16 cellular contexts compared by ENCODE assay signal in genomic region chr15:32642667-32643425, GRCh38. TPM values are rescaled to one million over a fixed set of nuclear protein-coding genes. Genes with fewer than 3 reads are reported as not detected.
A peak's percentile ranks its signal among the peaks of the same experiment; 100 is the strongest.
DNase-seq lines count a peak whose midpoint lies in the region; ATAC-seq and TF ChIP-seq lines count a peak whose summit lies in the region.
"Had no signal": no experiment of that assay in that cellular context is flagged by ENCODE, and none has a peak within 500 bp of the region (broad histone marks: within the 10 kb centered on the region; RNA-seq: fewer than 3 reads in every experiment).

No MANE protein-coding gene starts in this region.

- H3K9ac ChIP-seq in HUES64 (ENCODE audit: low read depth, low read length): no peak overlapping the region
- H3K9ac ChIP-seq: GM23248 had no signal

- no peak for TF ChIP-seq CTCF in mucosa of descending colon (IDR thresholded peaks at IDR 0.05)

- no peaks in the 10 kb centered on the region for H3K9me3 Mint-ChIP-seq in activated T-helper 1 cell treated with anti-CD3 and anti-CD28 coated beads, Interleukin-12 subunit alpha, Interleukin-12 subunit beta, Interleukin-2, Interleukin-4 antibody, amounts not matched to agents 30 ng/mL and 10 ng/mL and 1 ng/mL, durations not matched to agents 14 hours and 24 hours and 36 hours
- H3K9me3 Mint-ChIP-seq: activated naive CD4-positive, alpha-beta T cell treated with anti-CD3 and anti-CD28 coated beads, Interleukin-2, amount 10 ng/mL, durations not matched to agents 7 days and 5 days had no signal

- H3K9me3 ChIP-seq in HUES64 (ENCODE audit: insufficient read depth, low read depth, low read length): no peaks in the 10 kb centered on the region
- H3K9me3 ChIP-seq in mucosa of descending colon: no peaks in the 10 kb centered on the region
- H3K9me3 ChIP-seq: heart right ventricle, pancreas, suprapubic skin had no signal

- peak overlapping the region; percentile 5 for H3K4me3 ChIP-seq in HUES64 (ENCODE audit: low read length)
- no peak overlapping the region for H3K4me3 ChIP-seq in mucosa of descending colon
- H3K4me3 ChIP-seq: GM23248, suprapubic skin had no signal

- H3K27me3 Mint-ChIP-seq in activated T-helper 1 cell treated with anti-CD3 and anti-CD28 coated beads, Interleukin-12 subunit alpha, Interleukin-12 subunit beta, Interleukin-2, Interleukin-4 antibody, amounts not matched to agents 30 ng/mL and 10 ng/mL and 1 ng/mL, durations not matched to agents 14 hours and 24 hours and 36 hours (ENCODE audit: insufficient read depth): no peaks in the 10 kb centered on the region
- H3K27me3 Mint-ChIP-seq: activated naive CD4-positive, alpha-beta T cell treated with anti-CD3 and anti-CD28 coated beads, Interleukin-2, amount 10 ng/mL, durations not matched to agents 7 days and 5 days had no signal

- WGBS in HUES64: 36% methylated on average over 5 of the region's 5 CpGs

- peaks cover 17% of the 10 kb centered on the region for H3K4me1 Mint-ChIP-seq in activated T-helper 1 cell treated with anti-CD3 and anti-CD28 coated beads, Interleukin-12 subunit alpha, Interleukin-12 subunit beta, Interleukin-2, Interleukin-4 antibody, amounts not matched to agents 30 ng/mL and 10 ng/mL and 1 ng/mL, durations not matched to agents 14 hours and 24 hours and 36 hours (ENCODE audit: low read depth)

- no peaks in the 10 kb centered on the region for H3K27me3 ChIP-seq in HUES64 (ENCODE audit: insufficient read depth, low read length)
- H3K27me3 ChIP-seq: pancreas had no signal

- H3K4me1 ChIP-seq in HUES64 (ENCODE audit: insufficient read depth, low read length): peaks cover 18% of the 10 kb centered on the region
- H3K4me1 ChIP-seq in mucosa of descending colon (ENCODE audit: low read depth): no peaks in the 10 kb centered on the region
- H3K4me1 ChIP-seq: suprapubic skin had no signal

- H3K27ac ChIP-seq in HUES64 (ENCODE audit: low read depth, low read length): no peak overlapping the region; the same call in 1 of the 2 replicates
- H3K27ac ChIP-seq: GM23248, heart right ventricle, pancreas, suprapubic skin had no signal

- peak overlapping the region; percentile 29 for H3K27ac Mint-ChIP-seq in activated T-helper 1 cell treated with anti-CD3 and anti-CD28 coated beads, Interleukin-12 subunit alpha, Interleukin-12 subunit beta, Interleukin-2, Interleukin-4 antibody, amounts not matched to agents 30 ng/mL and 10 ng/mL and 1 ng/mL, durations not matched to agents 14 hours and 24 hours and 36 hours
- H3K27ac Mint-ChIP-seq: activated naive CD4-positive, alpha-beta T cell treated with anti-CD3 and anti-CD28 coated beads, Interleukin-2, amount 10 ng/mL, durations not matched to agents 7 days and 5 days had no signal

- peak; percentile 55 for ATAC-seq in mucosa of descending colon
- ATAC-seq in HG02588 (IDR thresholded peaks at IDR 0.05; ENCODE audit: unreplicated experiment): no peak
- ATAC-seq: heart right ventricle had no signal

- intact Hi-C loops in activated T-helper 1 cell treated with anti-CD3 and anti-CD28 coated beads, Interleukin-12 subunit alpha, Interleukin-12 subunit beta, Interleukin-2, Interleukin-4 antibody, amounts not matched to agents 30 ng/mL and 10 ng/mL and 1 ng/mL, durations not matched to agents 14 hours and 24 hours and 36 hours (cut with micrococcal nuclease): no loop called here
- intact Hi-C loops in mucosa of descending colon (cut with DNase I, micrococcal nuclease): no loop called here

- peaks cover 26% of the 10 kb centered on the region for H3K36me3 Mint-ChIP-seq in activated T-helper 1 cell treated with anti-CD3 and anti-CD28 coated beads, Interleukin-12 subunit alpha, Interleukin-12 subunit beta, Interleukin-2, Interleukin-4 antibody, amounts not matched to agents 30 ng/mL and 10 ng/mL and 1 ng/mL, durations not matched to agents 14 hours and 24 hours and 36 hours (ENCODE audit: low read depth)

- peak; percentile 35 for DNase-seq in EH (ENCODE audit: low read depth)
- DNase-seq in activated T-helper 1 cell treated with anti-CD3 and anti-CD28 coated beads, Interleukin-12 subunit alpha, Interleukin-12 subunit beta, Interleukin-2, Interleukin-4 antibody, amounts not matched to agents 30 ng/mL and 10 ng/mL and 1 ng/mL, durations not matched to agents 14 hours and 24 hours and 36 hours (ENCODE audit: low spot score): no peak
- no peak for DNase-seq in mucosa of descending colon
- no peak for DNase-seq in HK-2 (ENCODE audit: unreplicated experiment)
- DNase-seq in activated CD8-positive, alpha-beta memory T cell treated with anti-CD3 and anti-CD28 coated beads for 24 hours: no peak
- DNase-seq: activated naive CD4-positive, alpha-beta T cell treated with anti-CD3 and anti-CD28 coated beads, Interleukin-2, amount 10 ng/mL, durations not matched to agents 7 days and 5 days; dermis blood vessel endothelial cell; GM23248; heart right ventricle; NCI-H2029 treated with DMSO at 0.1 percent for 48 hours; pancreas; stimulated activated CD4-positive, alpha-beta T cell treated with anti-CD3 and anti-CD28 coated beads, Interleukin-4, amount 100 ng/mL, for 24 hours; stimulated activated CD8-positive, alpha-beta memory T cell treated with anti-CD3 and anti-CD28 coated beads, Interleukin-4, amount 100 ng/mL, for 48 hours had no signal

- H3K36me3 ChIP-seq in HUES64 (ENCODE audit: insufficient read depth, low read length) (peaks cover 27% of the 10 kb centered on the region), mucosa of descending colon (ENCODE audit: low read depth) (no peaks in the 10 kb centered on the region)
- H3K36me3 ChIP-seq: pancreas, suprapubic skin had no signal

- no peak overlapping the region for H3K4me3 Mint-ChIP-seq in activated T-helper 1 cell treated with anti-CD3 and anti-CD28 coated beads, Interleukin-12 subunit alpha, Interleukin-12 subunit beta, Interleukin-2, Interleukin-4 antibody, amounts not matched to agents 30 ng/mL and 10 ng/mL and 1 ng/mL, durations not matched to agents 14 hours and 24 hours and 36 hours
- H3K4me3 Mint-ChIP-seq: activated naive CD4-positive, alpha-beta T cell treated with anti-CD3 and anti-CD28 coated beads, Interleukin-2, amount 10 ng/mL, durations not matched to agents 7 days and 5 days had no signal

RNA-seq across cellular contexts. Expression of gene SCG5, which starts 1.3 kb away (rescaled TPM):
- 12.9 TPM for polyA plus RNA-seq in HUES64 (2013, experiment 1 of 2)
- 15.3 TPM for polyA plus RNA-seq in HUES64 (2013, experiment 2 of 2)
- 1.6 and 2.6 TPM in 2 replicates for total RNA-seq in activated T-helper 1 cell treated with anti-CD3 and anti-CD28 coated beads, Interleukin-12 subunit alpha, Interleukin-12 subunit beta, Interleukin-2, Interleukin-4 antibody, amounts not matched to agents 30 ng/mL and 10 ng/mL and 1 ng/mL, durations not matched to agents 14 hours and 24 hours and 36 hours
- 1 to 10 TPM; 4.2 to 7.0 (median 5.7) TPM for total RNA-seq in mucosa of descending colon
- total RNA-seq: suprapubic skin had no signal

RNA-seq across cellular contexts. Expression of gene ARHGAP11A, which starts 27.5 kb away (rescaled TPM):
- 44.0 TPM for polyA plus RNA-seq in HUES64 (2013, experiment 1 of 2)
- 54.5 TPM for polyA plus RNA-seq in HUES64 (2013, experiment 2 of 2)
- 90.2 and 96.4 TPM in 2 replicates for total RNA-seq in activated T-helper 1 cell treated with anti-CD3 and anti-CD28 coated beads, Interleukin-12 subunit alpha, Interleukin-12 subunit beta, Interleukin-2, Interleukin-4 antibody, amounts not matched to agents 30 ng/mL and 10 ng/mL and 1 ng/mL, durations not matched to agents 14 hours and 24 hours and 36 hours
- total RNA-seq in mucosa of descending colon: 10 to 100 TPM in 1 of 3 donors, 1 to 10 TPM in 2; 5.6 to 23.8 (median 7.7) TPM

RNA-seq across cellular contexts. Expression of gene GOLGA8N, which starts 49.6 kb away (rescaled TPM):
- polyA plus RNA-seq in HUES64 (2013, experiment 1 of 2): 0.30 TPM
- 1.0 TPM for polyA plus RNA-seq in HUES64 (2013, experiment 2 of 2)
- total RNA-seq in activated T-helper 1 cell treated with anti-CD3 and anti-CD28 coated beads, Interleukin-12 subunit alpha, Interleukin-12 subunit beta, Interleukin-2, Interleukin-4 antibody, amounts not matched to agents 30 ng/mL and 10 ng/mL and 1 ng/mL, durations not matched to agents 14 hours and 24 hours and 36 hours: 6.2 and 7.7 TPM in 2 replicates
- 10 to 100 TPM in 1 of 3 donors, 1 to 10 TPM in 2; 3.7 to 10.5 (median 8.8) TPM for total RNA-seq in mucosa of descending colon
